In the genomic region with DNA sequence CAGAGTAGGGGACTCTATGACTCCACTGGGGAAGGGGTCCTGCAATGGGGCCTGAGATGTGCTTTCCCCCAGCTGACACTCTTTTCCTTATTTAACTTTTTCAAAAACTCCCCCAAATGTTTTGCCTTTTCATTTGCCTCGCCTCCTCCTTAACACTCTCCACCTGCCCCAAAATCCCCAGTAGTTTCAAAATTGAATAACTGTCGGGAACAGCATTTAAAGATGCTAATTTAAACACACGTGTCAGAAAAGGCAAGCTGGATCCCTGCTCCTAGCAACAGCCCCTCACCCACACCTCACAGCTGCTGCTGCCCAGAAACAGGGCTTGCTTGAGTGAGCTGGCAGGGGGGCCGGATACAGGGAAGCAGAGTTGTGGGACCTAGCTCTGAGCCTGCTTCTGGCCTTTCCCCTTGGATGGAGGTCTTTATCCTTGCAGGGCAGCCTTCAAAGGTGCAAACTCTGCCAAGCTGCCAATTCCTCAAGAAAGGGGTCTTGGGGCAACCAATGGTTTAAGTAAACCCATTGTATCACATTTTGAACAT, we compare ENCODE assay signal across 21 cellular contexts.
DNase-seq lines count a peak whose midpoint lies in the region; ATAC-seq and TF ChIP-seq lines count a peak whose summit lies in the region.
"Had no signal": no experiment of that assay in that cellular context is flagged by ENCODE, and none has a peak within 500 bp of the region (broad histone marks: within the 10 kb centered on the region; RNA-seq: fewer than 3 reads in every experiment).

No MANE protein-coding gene starts in this region.

- H3K14ac ChIP-seq in IMR-90 (replicated peaks; ENCODE audit: low read depth, low read length): peak overlapping the region; percentile 32; the same call in 1 of the 2 replicates

- H3K9me3 Mint-ChIP-seq in endodermal cell: no peaks in the 10 kb centered on the region

- intact Hi-C loops in IMR-90 (cut with micrococcal nuclease): loop anchor here (5.0 kb wide), 1 partner anchor 170 kb away; no protein-coding TSS in a partner anchor

- H3K27ac ChIP-seq in IMR-90 (ENCODE audit: insufficient read depth, low read length) (no peak overlapping the region), endodermal cell (ENCODE audit: low read depth, low read length) (no peak overlapping the region)
- H3K27ac ChIP-seq: GM23248 had no signal

- TF ChIP-seq CTCF in GM12865 (IDR thresholded peaks at IDR 0.05; ENCODE audit: insufficient read depth, low read depth, low read length, missing control alignments): no peak
- no peak for TF ChIP-seq CTCF in IMR-90 (conservative IDR thresholded peaks at IDR 0.05; ENCODE audit: low read depth, low read length)
- no peak for TF ChIP-seq CTCF in endodermal cell (conservative IDR thresholded peaks at IDR 0.05)

- no peaks in the 10 kb centered on the region for H3K36me3 ChIP-seq in IMR-90 (ENCODE audit: control insufficient read depth, insufficient read depth, low read length)
- H3K36me3 ChIP-seq in endodermal cell (ENCODE audit: control insufficient read depth, insufficient read depth, low read length): no peaks in the 10 kb centered on the region
- H3K36me3 ChIP-seq: SJSA1 had no signal

- H3K27ac Mint-ChIP-seq in endodermal cell: no peak overlapping the region
- H3K27ac Mint-ChIP-seq: B cell; CD4-positive, CD25-positive, alpha-beta regulatory T cell had no signal

- H2BK5ac ChIP-seq in IMR-90 (ENCODE audit: low read depth, low read length, poor library complexity, severe bottlenecking): no peak overlapping the region

- H2AK5ac ChIP-seq in IMR-90 (ENCODE audit: low read depth, low read length): peak overlapping the region; percentile 49; the same call in 1 of the 2 replicates

- H3K79me1 ChIP-seq in IMR-90 (ENCODE audit: low read depth in 1 of 2, low read length in 2 of 2): peaks cover 0 to 12% of the 10 kb centered on the region in 2 experiments; a peak in 2 of 4 replicates

- no peak overlapping the region for H3K4me2 ChIP-seq in IMR-90 (ENCODE audit: low read depth, low read length)

- H3K23ac ChIP-seq in IMR-90 (ENCODE audit: low read depth, low read length): no peak overlapping the region

- H3K27me3 Mint-ChIP-seq in endodermal cell (ENCODE audit: insufficient read depth): no peaks in the 10 kb centered on the region

- CTCF ChIA-PET in IMR-90 (lab: Yijun Ruan, JAX): interaction anchor here (1.0 kb wide), 1 partner anchor 12 kb away, joined by 3 read pairs; no protein-coding TSS in a partner anchor

- H3K4me3 ChIP-seq in GM12865 (ENCODE audit: low read depth, low read length): no peak overlapping the region
- H3K4me3 ChIP-seq in IMR-90 (ENCODE audit: insufficient read depth, low read depth, low read length): no peak overlapping the region
- no peak overlapping the region for H3K4me3 ChIP-seq in endodermal cell (ENCODE audit: low read length)
- H3K4me3 ChIP-seq: GM23248, MG63, SJSA1 had no signal

- H3K9ac ChIP-seq in IMR-90 (ENCODE audit: low read depth, low read length) (no peak overlapping the region), endodermal cell (ENCODE audit: extremely low read depth, low read length, poor library complexity, severe bottlenecking) (no peak overlapping the region)
- H3K9ac ChIP-seq: GM23248 had no signal

- H2AFZ ChIP-seq in IMR-90 (replicated peaks; ENCODE audit: low read length, poor library complexity): peak overlapping the region; percentile 48
- H2AFZ ChIP-seq: GM23248 had no signal

- no peak overlapping the region for H3K18ac ChIP-seq in IMR-90 (ENCODE audit: low read depth, low read length)

- POLR2A ChIA-PET in IMR-90 (lab: Charles Lee; ENCODE audit: unreplicated experiment): no interaction called here

- H2BK20ac ChIP-seq in IMR-90 (ENCODE audit: low read depth, low read length): peak overlapping the region; percentile 10

- DNase-seq in GM12865 (ENCODE audit: low read depth) (peak; percentile 18), IMR-90 (no peak), endodermal cell (peak; percentile 51), myocyte (ENCODE audit: low read depth) (peak; percentile 19), hippocampal formation (lab: John Stamatoyannopoulos, UW) (no peak), activated gamma-delta T cell treated with Interleukin-2 at 50 U/mL for 16 hours (no peak)
- DNase-seq in activated CD8-positive, alpha-beta memory T cell treated with anti-CD3 and anti-CD28 coated beads for 24 hours: no peak
- DNase-seq in stimulated activated CD4-positive, alpha-beta T cell treated with anti-CD3 and anti-CD28 coated beads, Interleukin-2, amount 100 ng/mL, for 48 hours: no peak
- DNase-seq: CD4-positive, CD25-positive, alpha-beta regulatory T cell; DMS79 treated with DMSO at 0.1 percent for 48 hours; GM23248; MG63; NCI-H1417; NCI-H1694 treated with DMSO at 0.1 percent for 48 hours; NCI-H2107; NCI-H510A; NCI-H748 treated with DMSO at 0.1 percent for 48 hours had no signal

- peaks cover 21% of the 10 kb centered on the region for H3K4me1 ChIP-seq in IMR-90 (ENCODE audit: control insufficient read depth, insufficient read depth, low read length)
- H3K4me1 ChIP-seq in endodermal cell (ENCODE audit: control insufficient read depth, insufficient read depth, low read length): no peaks in the 10 kb centered on the region

- H3K4me3 Mint-ChIP-seq in endodermal cell: no peak overlapping the region
- H3K4me3 Mint-ChIP-seq: B cell; CD4-positive, CD25-positive, alpha-beta regulatory T cell had no signal

- H3K4ac ChIP-seq in IMR-90 (ENCODE audit: low read depth, low read length): peak overlapping the region; percentile 4

- TF ChIP-seq RAD21 in IMR-90 (IDR thresholded peaks at IDR 0.05; ENCODE audit: low read length): no peak

- H3K9me1 ChIP-seq in IMR-90 (ENCODE audit: insufficient read depth, low read length): peaks cover 22% of the 10 kb centered on the region

- no peak for ATAC-seq in IMR-90 (ENCODE audit: low read depth)
- ATAC-seq: HCT116, Right ventricle myocardium inferior had no signal

- in situ Hi-C loops in IMR-90 (cut with MboI; ENCODE audit: low sequenced_read_pairs): no loop called here

- H2BK15ac ChIP-seq in IMR-90 (ENCODE audit: low read depth, low read length): no peak overlapping the region

- dilution Hi-C loops in IMR-90 (cut with HindIII; ENCODE audit: low sequenced_read_pairs, unreplicated experiment): no loop called here

- 100% methylated on average over 2 of the region's 4 CpGs; no CpG with 5 or more reads in 1 of the 2 experiments for WGBS in IMR-90 (ENCODE audit: extremely low coverage in 2 of 2, insufficient read length in 1 of 2), 2 experiments
- WGBS in endodermal cell (ENCODE audit: insufficient coverage in 1 of 2, insufficient read length in 1 of 2), 2 experiments: 64 to 75% methylated on average over 2 to 4 of the region's 4 CpGs

- no peaks in the 10 kb centered on the region for H3K36me3 Mint-ChIP-seq in endodermal cell (ENCODE audit: low read depth)
- H3K36me3 Mint-ChIP-seq: CD4-positive, CD25-positive, alpha-beta regulatory T cell had no signal

- no peak overlapping the region for H4K8ac ChIP-seq in IMR-90 (ENCODE audit: low read depth in 2 of 2, low read length in 2 of 2)

- H2BK120ac ChIP-seq in IMR-90 (ENCODE audit: low read depth, low read length): no peak overlapping the region; the same call in 1 of the 2 replicates

- H3K9me3 ChIP-seq in IMR-90 (ENCODE audit: control insufficient read depth, insufficient read depth, low read length) (no peaks in the 10 kb centered on the region), endodermal cell (ENCODE audit: control insufficient read depth, low read length) (no peaks in the 10 kb centered on the region)
- H3K9me3 ChIP-seq: MG63, SJSA1 had no signal

- TF ChIP-seq POLR2A in IMR-90 (IDR thresholded peaks at IDR 0.05; ENCODE audit: low read depth, low read length): no peak

- H2AK9ac ChIP-seq in IMR-90 (replicated peaks; ENCODE audit: low read depth, low read length, poor library complexity): peak overlapping the region; percentile 20

- H4K5ac ChIP-seq in IMR-90 (ENCODE audit: low read depth, low read length): no peak overlapping the region

- no peaks in the 10 kb centered on the region for H3K4me1 Mint-ChIP-seq in endodermal cell
- H3K4me1 Mint-ChIP-seq: B cell; CD4-positive, CD25-positive, alpha-beta regulatory T cell had no signal

- no peaks in the 10 kb centered on the region for H3K27me3 ChIP-seq in IMR-90 (ENCODE audit: control insufficient read depth, insufficient read depth, low read length)
- no peaks in the 10 kb centered on the region for H3K27me3 ChIP-seq in endodermal cell (ENCODE audit: control insufficient read depth, insufficient read depth, low read length, poor library complexity, severe bottlenecking)
- H3K27me3 ChIP-seq: MG63, SJSA1 had no signal

- H4K91ac ChIP-seq in IMR-90 (ENCODE audit: insufficient read depth, low read depth, low read length): peak overlapping the region; percentile 5; the same call in 1 of the 2 replicates

- BruUV-seq in IMR-90 (replicated peaks; lab: Mats Ljungman, UMichigan): no TSS peak

- no peak overlapping the region for H3K56ac ChIP-seq in IMR-90 (ENCODE audit: extremely low read depth, insufficient read depth, low read length)

- H4K20me1 ChIP-seq in IMR-90 (ENCODE audit: insufficient read depth, low read length): peaks cover 3% of the 10 kb centered on the region; the same call in 1 of the 2 replicates

TF ChIP-seq in IMR-90, 13 proteins besides CTCF, POLR2A, EP300 and RAD21 (continues in another document):
- TF ChIP-seq ELK1 (IDR thresholded peaks at IDR 0.05; ENCODE audit: borderline replicate concordance, low read depth, low read length) (no peak), NFE2L2 (IDR thresholded peaks at IDR 0.05; ENCODE audit: low read depth, low read length) (no peak), RFX5 (IDR thresholded peaks at IDR 0.05; ENCODE audit: low read depth, low read length) (no peak), CHD1 (IDR thresholded peaks at IDR 0.05; ENCODE audit: low read depth, low read length) (no peak), SMC3 (IDR thresholded peaks at IDR 0.05; ENCODE audit: low read depth, low read length) (no peak), MAZ (IDR thresholded peaks at IDR 0.05; ENCODE audit: borderline replicate concordance, low read depth, low read length) (no peak)
- TF ChIP-seq, protein P1, sequence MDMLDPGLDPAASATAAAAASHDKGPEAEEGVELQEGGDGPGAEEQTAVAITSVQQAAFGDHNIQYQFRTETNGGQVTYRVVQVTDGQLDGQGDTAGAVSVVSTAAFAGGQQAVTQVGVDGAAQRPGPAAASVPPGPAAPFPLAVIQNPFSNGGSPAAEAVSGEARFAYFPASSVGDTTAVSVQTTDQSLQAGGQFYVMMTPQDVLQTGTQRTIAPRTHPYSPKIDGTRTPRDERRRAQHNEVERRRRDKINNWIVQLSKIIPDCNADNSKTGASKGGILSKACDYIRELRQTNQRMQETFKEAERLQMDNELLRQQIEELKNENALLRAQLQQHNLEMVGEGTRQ (IDR thresholded peaks at IDR 0.05; ENCODE audit: low read depth, low read length): no peak

Comparison
In these comparisons a context has a peak if more than half of its experiments do, and no peak if none do; other contexts are left out.
1. DNase-seq: peak in GM12865 (single experiment), endodermal cell (single experiment) and myocyte (single experiment); none in IMR-90 (single experiment), activated CD8-positive, alpha-beta memory T cell treated with anti-CD3 and anti-CD28 coated beads for 24 hours (single experiment), stimulated activated CD4-positive, alpha-beta T cell treated with anti-CD3 and anti-CD28 coated beads, Interleukin-2, amount 100 ng/mL, for 48 hours (0 of 2), hippocampal formation (0 of 2) and activated gamma-delta T cell treated with Interleukin-2 at 50 U/mL for 16 hours (single experiment).